In the genomic region with DNA sequence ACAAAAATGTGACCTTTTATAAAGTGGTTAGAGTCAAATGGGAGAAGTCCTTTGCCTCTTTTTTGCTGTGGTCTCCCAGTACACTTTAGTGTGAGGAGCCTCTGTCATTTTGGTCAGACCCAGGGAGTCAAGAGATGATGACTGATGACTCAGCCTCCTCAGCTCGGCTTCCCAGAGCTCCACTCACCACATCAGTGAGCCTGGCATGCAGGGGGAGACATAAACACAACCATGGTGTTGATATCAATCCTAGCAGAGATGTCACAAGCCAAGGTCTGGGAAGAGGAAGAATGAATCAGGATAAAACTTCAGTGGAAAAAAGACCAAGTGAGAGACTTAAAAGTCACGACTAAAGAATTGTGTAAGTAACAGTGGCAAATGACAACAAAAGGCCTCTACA, we compare ENCODE assay signal across 9 cellular contexts. TPM values are rescaled to one million over a fixed set of nuclear protein-coding genes. Genes with fewer than 3 reads are reported as not detected.
DNase-seq lines count a peak whose midpoint lies in the region; ATAC-seq, FAIRE-seq and TF ChIP-seq lines count a peak whose summit lies in the region.
"Had no signal": no experiment of that assay in that cellular context is flagged by ENCODE, and none has a peak within 500 bp of the region (broad histone marks: within the 10 kb centered on the region; RNA-seq: fewer than 3 reads in every experiment).

No MANE protein-coding gene starts in this region.

- FAIRE-seq in pancreas (lab: Jason Lieb, UNC), result no peak

- H3K4me3 Mint-ChIP-seq in natural killer cell treated with Interleukin-12 subunit alpha and Interleukin-12 subunit beta and Interleukin-15 and Interleukin-18, amount 100 ng/mL, for 72 hours, result no peak overlapping the region

- H3K36me3 ChIP-seq in pancreas, result no peaks in the 10 kb centered on the region

- H3K27ac ChIP-seq in pancreas, result peak overlapping the region in 2 of 4 donors; percentile 18 to 28

- ATAC-seq in pancreas (peak in 3 of 4 donors; percentile 46 to 82 (median 81)), HG03432 (IDR thresholded peaks at IDR 0.05; ENCODE audit: unreplicated experiment) (no peak)
- ATAC-seq in natural killer cell treated with Interleukin-12 subunit alpha and Interleukin-12 subunit beta and Interleukin-15 and Interleukin-18, amount 100 ng/mL, for 72 hours, result no peak

- H3K27ac Mint-ChIP-seq in natural killer cell treated with Interleukin-12 subunit alpha and Interleukin-12 subunit beta and Interleukin-15 and Interleukin-18, amount 100 ng/mL, for 72 hours, result no peak overlapping the region

- DNase-seq in GM04503 (ENCODE audit: low read depth), result peak; percentile 99
- DNase-seq in OCI-M1 (lab: John Stamatoyannopoulos, UW), result peak; percentile 83
- peak; percentile 95 for DNase-seq in epithelial cell of esophagus (ENCODE audit: low read depth)
- peak in 1 of 6 donors; percentile 36 for DNase-seq in pancreas
- no peak for DNase-seq in NCI-H2196 treated with DMSO at 0.1 percent for 48 hours (lab: John Stamatoyannopoulos, UW; ENCODE audit: unreplicated experiment)
- no peak for DNase-seq in NCI-H510A (lab: John Stamatoyannopoulos, UW)
- no peak for DNase-seq in natural killer cell treated with Interleukin-12 subunit alpha and Interleukin-12 subunit beta and Interleukin-15 and Interleukin-18, amount 100 ng/mL, for 72 hours (ENCODE audit: low spot score)
- DNase-seq: substantia nigra had no signal

- peaks cover 19 to 22% of the 10 kb centered on the region in 2 donors for H3K27me3 Mint-ChIP-seq in natural killer cell treated with Interleukin-12 subunit alpha and Interleukin-12 subunit beta and Interleukin-15 and Interleukin-18, amount 100 ng/mL, for 72 hours

- H3K4me3 ChIP-seq in epithelial cell of esophagus (ENCODE audit: low read length), result no peak overlapping the region
- H3K4me3 ChIP-seq in pancreas, result no peak overlapping the region

- TF ChIP-seq CTCF in epithelial cell of esophagus (IDR thresholded peaks at IDR 0.05; ENCODE audit: insufficient read depth, low read depth, low read length, missing control alignments) (peak; percentile 19), pancreas (IDR thresholded peaks at IDR 0.05) (no peak)

- peaks cover 0 to 4% (median 0%) of the 10 kb centered on the region in 3 donors for H3K4me1 ChIP-seq in pancreas

- no peaks in the 10 kb centered on the region for H3K9me3 ChIP-seq in pancreas

- H3K36me3 Mint-ChIP-seq in natural killer cell treated with Interleukin-12 subunit alpha and Interleukin-12 subunit beta and Interleukin-15 and Interleukin-18, amount 100 ng/mL, for 72 hours, result peaks cover 1% of the 10 kb centered on the region

- no peaks in the 10 kb centered on the region for H3K27me3 ChIP-seq in pancreas

- H3K4me1 Mint-ChIP-seq in natural killer cell treated with Interleukin-12 subunit alpha and Interleukin-12 subunit beta and Interleukin-15 and Interleukin-18, amount 100 ng/mL, for 72 hours (ENCODE audit: low read depth in 2 of 2), result peaks cover 0 to 4% of the 10 kb centered on the region in 2 donors

- intact Hi-C loops in pancreas (cut with DNase I), result no loop called here

- 54 to 63% methylated on average over 2 of the region's 2 CpGs for WGBS in pancreas, 2 donors

- peaks cover 5% of the 10 kb centered on the region for H3K9me3 Mint-ChIP-seq in natural killer cell treated with Interleukin-12 subunit alpha and Interleukin-12 subunit beta and Interleukin-15 and Interleukin-18, amount 100 ng/mL, for 72 hours

RNA-seq across cellular contexts. Expression of a gene that starts 50.1 kb away (rescaled TPM):
- total RNA-seq in pancreas, result 10 to 100 TPM in 5 of 6 donors, 1 to 10 TPM in 1; 8.7 to 17.1 (median 13.5) TPM
- 1 to 10 TPM; 2.1 to 5.8 TPM for polyA plus RNA-seq in pancreas
- total RNA-seq in natural killer cell treated with Interleukin-12 subunit alpha and Interleukin-12 subunit beta and Interleukin-15 and Interleukin-18, amount 100 ng/mL, for 72 hours, result 10 to 100 TPM; 59.6 to 84.9 TPM

Comparison
In these comparisons a context has a peak if more than half of its experiments do, and no peak if none do; other contexts are left out.
1. DNase-seq: peak in GM04503 (single experiment), OCI-M1 (single experiment) and epithelial cell of esophagus (single experiment); none in NCI-H2196 treated with DMSO at 0.1 percent for 48 hours (single experiment), NCI-H510A (single experiment) and natural killer cell treated with Interleukin-12 subunit alpha and Interleukin-12 subunit beta and Interleukin-15 and Interleukin-18, amount 100 ng/mL, for 72 hours (single experiment).
2. ATAC-seq: peak in pancreas (3 of 4); none in HG03432 (single experiment) and natural killer cell treated with Interleukin-12 subunit alpha and Interleukin-12 subunit beta and Interleukin-15 and Interleukin-18, amount 100 ng/mL, for 72 hours (0 of 2).